8 cellular contexts compared by ENCODE assay signal in genomic region chr1:53237638-53238037, GRCh38. TPM values are rescaled to one million over a fixed set of nuclear protein-coding genes. Genes with fewer than 3 reads are reported as not detected.
DNase-seq lines count a peak whose midpoint lies in the region; ATAC-seq and TF ChIP-seq lines count a peak whose summit lies in the region.

No MANE protein-coding gene starts in this region.

- no peaks in the 10 kb centered on the region for H3K9me3 ChIP-seq in heart left ventricle
- H3K9me3 ChIP-seq in vagina = no peaks in the 10 kb centered on the region

- peaks cover 14% of the 10 kb centered on the region for H3K36me3 Mint-ChIP-seq in memory B cell

- intact Hi-C loops in heart left ventricle (cut with DNase I) (loop anchor here in 1 of 10 donors (1.0 kb wide), 1 partner anchor 41 kb away; the partner anchor contains the start of gene CPT2), cardiac septum (cut with DNase I) (no loop called here), vagina (cut with DNase I) (no loop called here)

- in situ Hi-C loops in astrocyte of the cerebellum (cut with HindIII; ENCODE audit: low sequenced_read_pairs) = no loop called here

- H3K27ac Mint-ChIP-seq in memory B cell = peak overlapping the region; percentile 98

- H3K4me3 Mint-ChIP-seq in memory B cell = peak overlapping the region; percentile 99

- H3K27me3 Mint-ChIP-seq in memory B cell = no peaks in the 10 kb centered on the region

- TF ChIP-seq CTCF in heart left ventricle (IDR thresholded peaks at IDR 0.05) (no peak), astrocyte of the cerebellum (IDR thresholded peaks at IDR 0.05; ENCODE audit: low read depth, low read length, missing control alignments) (no peak), vagina (IDR thresholded peaks at IDR 0.05) (no peak)

- TF ChIP-seq POLR2A in heart left ventricle (IDR thresholded peaks at IDR 0.05) (no peak), vagina (IDR thresholded peaks at IDR 0.05) (no peak)

- ATAC-seq in heart left ventricle = no peak
- ATAC-seq in memory B cell (ENCODE audit: low read depth) = no peak
- no peak for ATAC-seq in left lobe of liver
- ATAC-seq in HG02610 (IDR thresholded peaks at IDR 0.05; ENCODE audit: unreplicated experiment) = no peak

- H3K27ac ChIP-seq in heart left ventricle (peak overlapping the region in 5 of 12 donors; percentile 41 to 83 (median 76)), vagina (peak overlapping the region; percentile 61)

- peaks cover 0 to 39% (median 38%) of the 10 kb centered on the region in 9 donors for H3K36me3 ChIP-seq in heart left ventricle
- H3K36me3 ChIP-seq in vagina = peaks cover 0 to 25% of the 10 kb centered on the region in 2 donors

- H3K4me3 ChIP-seq in heart left ventricle = peak overlapping the region; percentile 77 to 100 (median 97)
- peak overlapping the region; percentile 89 for H3K4me3 ChIP-seq in astrocyte of the cerebellum (ENCODE audit: low read depth, low read length)
- H3K4me3 ChIP-seq in vagina = peak overlapping the region; percentile 74 to 96

- DNase-seq in heart left ventricle = no peak
- DNase-seq in cardiac septum (ENCODE audit: low spot score) = no peak
- no peak for DNase-seq in astrocyte of the cerebellum (ENCODE audit: low read depth)
- DNase-seq in memory B cell (ENCODE audit: low spot score in 2 of 2) = no peak
- no peak for DNase-seq in vagina (ENCODE audit: extremely low spot score in 2 of 2)
- DNase-seq in left lobe of liver (ENCODE audit: low spot score) = no peak
- no peak for DNase-seq in islet precursor cell

- H3K27me3 ChIP-seq in heart left ventricle = no peaks in the 10 kb centered on the region
- H3K27me3 ChIP-seq in vagina = no peaks in the 10 kb centered on the region

- WGBS in heart left ventricle, 4 donors = 29 to 37% (median 36%) methylated on average over 8 of the region's 8 CpGs

- peaks cover 0 to 29% (median 23%) of the 10 kb centered on the region in 12 donors for H3K4me1 ChIP-seq in heart left ventricle
- H3K4me1 ChIP-seq in vagina = peaks cover 21% of the 10 kb centered on the region

- H3K9me3 Mint-ChIP-seq in memory B cell = no peaks in the 10 kb centered on the region

- peaks cover 20% of the 10 kb centered on the region for H3K4me1 Mint-ChIP-seq in memory B cell

RNA-seq across cellular contexts. Expression of gene MAGOH, which starts 0.7 kb away (rescaled TPM):
- total RNA-seq in heart left ventricle (10 to 100 TPM; 18.8 to 42.4 (median 21.6) TPM), cardiac septum (21.9 TPM), vagina (23.6 TPM), left lobe of liver (15.3 TPM)
- 10 to 100 TPM; 63.4 to 74.2 TPM for polyA plus RNA-seq in heart left ventricle

RNA-seq across cellular contexts. Expression of gene CZIB, which starts 17.2 kb away (rescaled TPM):
- total RNA-seq in heart left ventricle = 10 to 100 TPM; 39.4 to 52.1 (median 46.1) TPM
- 10 to 100 TPM; 45.2 to 85.0 TPM for polyA plus RNA-seq in heart left ventricle
- 46.0 TPM for total RNA-seq in cardiac septum
- 50.6 TPM for total RNA-seq in vagina
- total RNA-seq in left lobe of liver = 27.7 TPM

RNA-seq across cellular contexts. Expression of gene CPT2, which starts 41.0 kb away (rescaled TPM):
- total RNA-seq in heart left ventricle = 10 to 100 TPM; 24.2 to 62.3 (median 35.8) TPM
- polyA plus RNA-seq in heart left ventricle = 10 to 100 TPM; 14.7 to 19.6 TPM
- total RNA-seq in cardiac septum = 20.4 TPM
- 16.7 TPM for total RNA-seq in vagina
- total RNA-seq in left lobe of liver = 96.0 TPM
